8 cellular contexts compared by ENCODE assay signal in the genomic region with DNA sequence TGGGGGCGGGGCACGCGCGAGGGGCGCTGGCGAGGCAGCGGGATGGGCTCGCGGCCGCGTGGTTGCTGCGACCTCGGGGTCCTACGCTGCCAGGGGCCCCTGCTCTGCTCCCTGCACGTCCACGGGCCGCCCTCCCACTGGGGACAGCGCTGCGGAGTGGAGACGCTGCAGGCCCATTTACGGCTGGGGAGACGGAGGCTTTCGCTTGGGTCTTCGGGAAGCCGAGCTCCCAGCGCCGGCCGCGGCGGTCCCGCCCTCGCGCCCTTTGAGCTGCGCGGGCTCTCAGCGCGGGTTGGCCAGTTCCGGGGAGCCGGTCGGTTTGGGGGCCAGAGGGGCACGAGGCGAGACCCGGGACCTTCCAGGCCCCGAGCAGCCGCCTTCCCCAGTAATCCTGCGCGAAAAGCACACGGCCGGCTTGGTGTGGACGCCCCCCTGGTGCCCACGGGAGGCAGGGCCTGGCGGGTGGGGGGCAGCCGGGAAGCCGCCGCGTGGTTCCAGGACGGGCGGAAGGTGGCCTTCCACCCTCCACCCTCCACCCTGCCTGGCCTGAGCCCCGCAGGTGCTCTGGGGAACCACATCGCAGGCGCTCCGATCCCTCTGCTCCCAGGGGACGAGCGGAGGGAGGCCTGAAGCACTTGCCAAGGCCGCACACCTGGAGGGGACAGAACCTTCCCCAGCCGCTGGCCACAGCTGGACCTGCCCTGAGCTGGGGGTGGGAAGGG.
DNase-seq lines count a peak whose midpoint lies in the region; ATAC-seq lines count a peak whose summit lies in the region.

No MANE protein-coding gene starts in this region.

- no peaks in the 10 kb centered on the region for H3K9me3 ChIP-seq in mucosa of stomach (ENCODE audit: control insufficient read depth, low read length)

- ATAC-seq in HG03139 (IDR thresholded peaks at IDR 0.05; ENCODE audit: unreplicated experiment): peak; percentile 7

- peaks cover 8% of the 10 kb centered on the region for H3K27me3 ChIP-seq in mucosa of stomach (ENCODE audit: control insufficient read depth, insufficient read depth, low read length)

- peak; percentile 89 for DNase-seq in DMS53 (lab: John Stamatoyannopoulos, UW)
- peak; percentile 67 for DNase-seq in GM19238 (ENCODE audit: insufficient read length, low spot score)
- peak; percentile 51 for DNase-seq in RPMI8226
- peak; percentile 74 for DNase-seq in ecto neural progenitor cell (ENCODE audit: low spot score)
- no peak for DNase-seq in Ammon's horn (ENCODE audit: low spot score)
- DNase-seq in central memory CD4-positive, alpha-beta T cell: no peak

- peak overlapping the region; percentile 71 for H3K4me3 ChIP-seq in mucosa of stomach (ENCODE audit: low read length)

- peaks cover 44% of the 10 kb centered on the region for H3K4me1 ChIP-seq in mucosa of stomach (ENCODE audit: control insufficient read depth, insufficient read depth, low read length)

- H3K36me3 ChIP-seq in mucosa of stomach (ENCODE audit: control insufficient read depth, insufficient read depth, low read length): no peaks in the 10 kb centered on the region

- peak overlapping the region; percentile 80 for H3K9ac ChIP-seq in mucosa of stomach (ENCODE audit: low read length)

Comparison
In these comparisons a context has a peak if more than half of its experiments do, and no peak if none do; other contexts are left out.
1. DNase-seq: peak in DMS53 (single experiment), GM19238 (single experiment), RPMI8226 (single experiment) and ecto neural progenitor cell (single experiment); none in Ammon's horn (single experiment) and central memory CD4-positive, alpha-beta T cell (single experiment).